ENCODE assay signal across 8 cellular contexts in the genomic region with DNA sequence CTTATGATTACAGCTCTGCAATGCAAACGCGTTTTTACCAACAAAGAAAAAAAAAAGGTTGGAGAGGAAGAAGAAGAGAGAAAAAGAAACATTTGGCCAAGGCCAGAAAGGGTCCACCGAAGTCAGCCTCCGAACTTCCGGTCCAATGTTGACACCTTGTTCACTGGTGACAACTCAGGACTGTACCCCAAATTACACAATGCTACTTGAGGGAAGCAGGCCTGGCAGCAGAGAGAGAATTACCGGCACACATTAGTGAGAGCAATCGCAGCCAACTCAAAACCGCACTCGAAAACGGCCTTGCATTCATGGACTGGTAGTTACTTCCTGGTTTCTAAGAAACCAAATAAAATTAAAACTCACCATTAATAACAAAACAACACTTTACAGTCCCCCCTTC.
DNase-seq lines count a peak whose midpoint lies in the region; ATAC-seq and TF ChIP-seq lines count a peak whose summit lies in the region.

No MANE protein-coding gene starts in this region.

- ATAC-seq in GM18502 (IDR thresholded peaks at IDR 0.05; ENCODE audit: poor library complexity, unreplicated experiment) (peak; percentile 84), lung (ENCODE audit: insufficient read depth, low FRiP score) (peak; percentile 36)

- H3K4me2 ChIP-seq in GM23248 (ENCODE audit: unreplicated experiment): no peak overlapping the region

- 60 to 61% methylated on average over 10 of the region's 10 CpGs for whole genome bisulfite sequencing in GM23248 (ENCODE audit: low coverage in 1 of 2, low lambda C conversion rate in 2 of 2, missing lambda C conversion rate in 2 of 2), 2 experiments
- 46 to 62% methylated on average over 10 of the region's 10 CpGs for WGBS in lung, 2 donors

- no peaks in the 10 kb centered on the region for H3F3A ChIP-seq in GM23248 (ENCODE audit: insufficient read depth)

- H4K20me1 ChIP-seq in GM23248 (ENCODE audit: insufficient read depth): no peaks in the 10 kb centered on the region

- in situ Hi-C loops in GM23248 (cut with MboI): no loop called here

- H3K27me3 ChIP-seq in GM23248 (replicated peaks; ENCODE audit: insufficient read depth) (no peaks in the 10 kb centered on the region), lung (ENCODE audit: control insufficient read depth, insufficient read depth) (no peaks in the 10 kb centered on the region)

- DNase-seq in GM23248 (peak; percentile 38), MV-4-11 (lab: John Stamatoyannopoulos, UW) (peak; percentile 83), lung (ENCODE audit: low spot score) (peak; percentile 68), activated gamma-delta T cell treated with Interleukin-2 at 50 U/mL for 16 hours (no peak), NCI-H748 treated with DMSO at 0.1 percent for 48 hours (lab: John Stamatoyannopoulos, UW) (no peak), cerebellum (ENCODE audit: low spot score) (no peak), SHP77 treated with DMSO at 0.1 percent for 48 hours (lab: John Stamatoyannopoulos, UW) (no peak)

- no peaks in the 10 kb centered on the region for H3K9me3 ChIP-seq in GM23248 (ENCODE audit: low read depth)
- H3K9me3 ChIP-seq in lung (ENCODE audit: control insufficient read depth in 2 of 2, insufficient read depth in 1 of 2, low read length in 1 of 2): no peaks in the 10 kb centered on the region

- TF ChIP-seq CTCF in lung (IDR thresholded peaks at IDR 0.05; ENCODE audit: control extremely low read depth, extremely low read depth): no peak

- H3K9ac ChIP-seq in GM23248: peak overlapping the region; percentile 6; the same call in 1 of the 2 replicates

- no peaks in the 10 kb centered on the region for H3K36me3 ChIP-seq in GM23248 (ENCODE audit: low read depth)
- H3K36me3 ChIP-seq in lung (ENCODE audit: control insufficient read depth in 2 of 2, insufficient read depth in 2 of 2, low read length in 2 of 2): no peaks in the 10 kb centered on the region

- no peaks in the 10 kb centered on the region for H3K79me2 ChIP-seq in GM23248 (ENCODE audit: insufficient read depth)

- H3K4me3 ChIP-seq in GM23248 (no peak overlapping the region), lung (no peak overlapping the region)

- H3K4me1 ChIP-seq in GM23248 (ENCODE audit: insufficient read depth) (no peaks in the 10 kb centered on the region; the same call in 1 of the 2 replicates), lung (ENCODE audit: control insufficient read depth in 2 of 2, insufficient read depth in 2 of 2, low read length in 2 of 2) (peaks cover 0 to 2% of the 10 kb centered on the region in 2 donors)

- H3K9me2 ChIP-seq in GM23248 (ENCODE audit: insufficient read depth): no peaks in the 10 kb centered on the region

- H3K27ac ChIP-seq in GM23248 (no peak overlapping the region), lung (ENCODE audit: low read depth in 1 of 2, low read length in 1 of 2) (peak overlapping the region in 1 of 2 donors; percentile 82)

- H2AFZ ChIP-seq in GM23248: peak overlapping the region; percentile 39; the same call in 1 of the 2 replicates

Comparison
In these comparisons a context has a peak if more than half of its experiments do, and no peak if none do; other contexts are left out.
1. DNase-seq: peak in GM23248 (single experiment), MV-4-11 (single experiment) and lung (single experiment); none in activated gamma-delta T cell treated with Interleukin-2 at 50 U/mL for 16 hours (single experiment), NCI-H748 treated with DMSO at 0.1 percent for 48 hours (single experiment), cerebellum (single experiment) and SHP77 treated with DMSO at 0.1 percent for 48 hours (single experiment).